In the genomic region with DNA sequence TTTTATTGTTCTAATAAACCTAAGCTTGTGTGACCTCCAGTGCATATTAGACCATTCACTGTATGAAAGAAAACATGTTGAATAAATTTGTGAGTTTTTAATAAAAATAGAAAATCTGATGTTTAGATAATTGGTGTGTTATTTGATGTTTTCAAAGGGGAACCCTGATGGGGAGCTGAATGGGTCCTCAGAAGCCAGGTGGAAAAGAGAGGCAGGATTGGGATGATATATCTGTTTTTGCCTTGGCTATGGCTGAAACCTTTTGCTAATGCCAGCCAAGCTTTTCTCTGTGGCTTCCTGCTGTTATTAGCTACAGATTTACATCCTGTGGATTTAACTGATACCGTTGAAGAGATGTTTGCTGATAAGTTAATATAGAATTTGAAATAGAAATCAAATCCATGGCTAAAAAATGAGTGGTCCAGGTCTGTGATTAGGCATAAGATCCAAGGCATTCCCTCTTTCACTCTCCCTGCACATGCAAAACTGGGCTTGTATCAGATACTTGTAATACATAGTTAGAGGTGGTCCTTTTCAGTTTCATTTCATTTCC, we compare ENCODE assay signal across 28 cellular contexts. TPM values are rescaled to one million over a fixed set of nuclear protein-coding genes. Genes with fewer than 3 reads are reported as not detected.
"Had no signal": no experiment of that assay in that cellular context is flagged by ENCODE, and none has a peak within 500 bp of the region (broad histone marks: within the 10 kb centered on the region; RNA-seq: fewer than 3 reads in every experiment).

No MANE protein-coding gene starts in this region.

- H3K36me3 ChIP-seq: ascending aorta, brain microvascular endothelial cell, right lobe of liver, transverse colon had no signal

- H3K9me3 Mint-ChIP-seq: activated naive CD4-positive, alpha-beta T cell treated with anti-CD3 and anti-CD28 coated beads, Interleukin-2, amount 10 ng/mL, durations not matched to agents 7 days and 5 days; activated naive CD8-positive, alpha-beta T cell treated with anti-CD3 and anti-CD28 coated beads, Interleukin-2, amount 10 ng/mL, durations not matched to agents 7 days and 5 days; activated T-helper 1 cell treated with anti-CD3 and anti-CD28 coated beads, Interleukin-12 subunit alpha, Interleukin-12 subunit beta, Interleukin-2, Interleukin-4 antibody, amounts not matched to agents 30 ng/mL and 10 ng/mL and 1 ng/mL, durations not matched to agents 14 hours and 24 hours and 36 hours; mesothelial cell of epicardium; T-helper 2 cell treated with Interferon-gamma antibody and Interleukin-4, amounts not matched to agents 5 μg/mL and 100 μg/mL, for 36 hours had no signal

- DNase-seq: activated CD4-positive, alpha-beta T cell treated with anti-CD3 and anti-CD28 coated beads for 36 hours; activated CD4-positive, CD25-positive, alpha-beta regulatory T cell; activated gamma-delta T cell; activated naive CD4-positive, alpha-beta T cell treated with anti-CD3 and anti-CD28 coated beads, Interleukin-2, amount 10 ng/mL, durations not matched to agents 7 days and 5 days; activated naive CD8-positive, alpha-beta T cell treated with anti-CD3 and anti-CD28 coated beads, Interleukin-2, amount 10 ng/mL, durations not matched to agents 7 days and 5 days; activated T-cell treated with anti-CD3 and anti-CD28 coated beads for 4 hours; brain microvascular endothelial cell; cortex of kidney; foreskin fibroblast; head of caudate nucleus; hippocampal formation; naive B cell; nucleus accumbens; right lobe of liver; stimulated activated CD4-positive, alpha-beta T cell treated with anti-CD3 and anti-CD28 coated beads, Interleukin-2, amount 100 ng/mL, for 48 hours; stimulated activated naive CD4-positive, alpha-beta T cell treated with Interleukin-2 at 50 U/mL for 16 hours; transverse colon had no signal

- H3K27ac ChIP-seq: ascending aorta, brain microvascular endothelial cell, parathyroid adenoma, right lobe of liver, transverse colon had no signal

- H3K79me2 ChIP-seq: parathyroid adenoma had no signal

- ATAC-seq: activated CD4-positive, alpha-beta T cell treated with anti-CD3 and anti-CD28 coated beads for 36 hours; esophagus mucosa; right lobe of liver had no signal

- H3K27ac Mint-ChIP-seq: activated CD4-positive, alpha-beta T cell treated with anti-CD3 and anti-CD28 coated beads for 36 hours; activated naive CD8-positive, alpha-beta T cell treated with anti-CD3 and anti-CD28 coated beads, Interleukin-2, amount 10 ng/mL, durations not matched to agents 7 days and 5 days; mesothelial cell of epicardium had no signal

- H2AFZ ChIP-seq: parathyroid adenoma had no signal

- H3K4me3 Mint-ChIP-seq: activated naive CD4-positive, alpha-beta T cell treated with anti-CD3 and anti-CD28 coated beads, Interleukin-2, amount 10 ng/mL, durations not matched to agents 7 days and 5 days; activated naive CD8-positive, alpha-beta T cell treated with anti-CD3 and anti-CD28 coated beads, Interleukin-2, amount 10 ng/mL, durations not matched to agents 7 days and 5 days; activated T-helper 1 cell treated with anti-CD3 and anti-CD28 coated beads, Interleukin-12 subunit alpha, Interleukin-12 subunit beta, Interleukin-2, Interleukin-4 antibody, amounts not matched to agents 30 ng/mL and 10 ng/mL and 1 ng/mL, durations not matched to agents 14 hours and 24 hours and 36 hours; mesothelial cell of epicardium had no signal

- H3K4me3 ChIP-seq: ascending aorta, right lobe of liver, transverse colon had no signal

- H3K9me3 ChIP-seq: ascending aorta, right lobe of liver, transverse colon had no signal

- H3K4me1 ChIP-seq: parathyroid adenoma had no signal

- H3K36me3 Mint-ChIP-seq: mesothelial cell of epicardium had no signal

- H3K9ac ChIP-seq: parathyroid adenoma had no signal

RNA-seq across cellular contexts. Expression of a gene that starts 7.3 kb away (rescaled TPM):
- total RNA-seq: activated CD4-positive, alpha-beta T cell treated with anti-CD3 and anti-CD28 coated beads for 36 hours; activated naive CD8-positive, alpha-beta T cell treated with anti-CD3 and anti-CD28 coated beads, Interleukin-2, amount 10 ng/mL, durations not matched to agents 7 days and 5 days; ascending aorta; cardiac septum; chondrocyte; esophagus mucosa; lower leg skin; mesothelial cell of epicardium; right lobe of liver; skeletal muscle tissue; transverse colon had no signal
- polyA plus RNA-seq: urinary bladder had no signal
